In the genomic region with DNA sequence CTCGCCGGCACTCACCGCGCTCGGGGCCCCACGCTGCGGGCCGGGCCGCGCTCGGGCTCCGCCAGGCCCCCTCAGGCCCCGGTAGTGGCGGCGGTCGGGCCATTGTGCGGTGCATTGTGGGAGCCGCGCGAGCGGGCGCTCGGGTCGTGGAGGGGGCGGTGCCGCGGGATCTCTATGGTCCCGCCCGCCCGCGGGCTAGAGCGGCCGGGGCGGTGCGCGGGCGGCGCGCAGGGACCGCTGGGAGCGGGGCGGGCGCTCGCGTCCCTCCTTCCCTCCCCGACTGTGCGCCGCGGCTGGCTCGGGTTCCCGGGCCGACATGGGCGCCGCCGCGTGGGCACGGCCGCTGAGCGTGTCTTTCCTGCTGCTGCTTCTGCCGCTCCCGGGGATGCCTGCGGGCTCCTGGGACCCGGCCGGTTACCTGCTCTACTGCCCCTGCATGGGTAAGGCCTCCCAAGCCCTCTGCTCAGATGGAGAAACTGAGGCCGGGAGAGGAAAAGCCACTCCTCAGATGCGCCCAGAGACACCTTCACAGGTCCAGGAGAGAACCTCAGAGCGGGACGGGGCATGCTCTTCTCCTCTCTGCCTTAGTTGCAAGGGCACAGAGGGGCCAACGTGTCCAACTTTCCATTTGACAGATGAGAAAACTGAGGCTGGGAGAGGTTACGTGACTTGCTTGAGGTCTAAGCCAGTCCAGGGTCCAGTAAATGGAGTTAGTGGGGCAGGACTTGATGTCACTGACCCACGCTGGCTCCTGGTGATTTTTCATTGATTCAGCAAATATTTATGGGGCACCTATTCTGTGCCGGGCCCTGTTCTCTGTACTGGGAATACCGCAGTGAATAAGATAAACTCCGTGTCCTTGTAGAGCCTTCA, we compare ENCODE assay signal across 8 cellular contexts. TPM values are rescaled to one million over a fixed set of nuclear protein-coding genes. Genes with fewer than 3 reads are reported as not detected.
DNase-seq lines count a peak whose midpoint lies in the region; ATAC-seq, FAIRE-seq and TF ChIP-seq lines count a peak whose summit lies in the region.

A gene with protein sequence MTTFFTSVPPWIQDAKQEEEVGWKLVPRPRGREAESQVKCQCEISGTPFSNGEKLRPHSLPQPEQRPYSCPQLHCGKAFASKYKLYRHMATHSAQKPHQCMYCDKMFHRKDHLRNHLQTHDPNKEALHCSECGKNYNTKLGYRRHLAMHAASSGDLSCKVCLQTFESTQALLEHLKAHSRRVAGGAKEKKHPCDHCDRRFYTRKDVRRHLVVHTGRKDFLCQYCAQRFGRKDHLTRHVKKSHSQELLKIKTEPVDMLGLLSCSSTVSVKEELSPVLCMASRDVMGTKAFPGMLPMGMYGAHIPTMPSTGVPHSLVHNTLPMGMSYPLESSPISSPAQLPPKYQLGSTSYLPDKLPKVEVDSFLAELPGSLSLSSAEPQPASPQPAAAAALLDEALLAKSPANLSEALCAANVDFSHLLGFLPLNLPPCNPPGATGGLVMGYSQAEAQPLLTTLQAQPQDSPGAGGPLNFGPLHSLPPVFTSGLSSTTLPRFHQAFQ (minus strand): TSS at position 118 of the 873 bp plus-strand sequence. CDS start 5,565 bp downstream, outside the sequence.
A gene (plus strand): TSS at position 255 of the 873 bp plus-strand sequence. CDS start 62 bp downstream, at position 317.

- peak within 1 kb of the TSS; percentile 89 for H3K27ac Mint-ChIP-seq in Caco-2 (ENCODE audit: unreplicated experiment)

- H3K4ac ChIP-seq in H1 (replicated peaks; ENCODE audit: insufficient read length, low read depth, low read length): peak within 1 kb of the TSS; percentile 80

- TF ChIP-seq EP300 in H1 (IDR thresholded peaks at IDR 0.05; ENCODE audit: borderline replicate concordance in 1 of 2, low read depth in 2 of 2, low read length in 2 of 2): peak in 1 of 2 experiments; percentile 81; a peak in 1 of 3 replicates

- H2AFZ ChIP-seq in H1 (ENCODE audit: low read length): peak within 1 kb of the TSS; percentile 57

- POLR2A ChIA-PET in Caco-2 (lab: Charles Lee) (interaction anchor here (0.6 to 1.9 kb wide), 2 partner anchors 20 to 90 kb away, joined by 3 to 13 read pairs; no protein-coding TSS in a partner anchor), H1 (lab: Charles Lee; ENCODE audit: partially characterized antibody) (interaction anchor here (1.9 to 8.7 kb wide), 2 partner anchors 12 to 17 kb away, joined by 6 to 77 read pairs; no protein-coding TSS in a partner anchor)

- peak; percentile 79 to 96 for TF ChIP-seq POLR2A in H1 (IDR thresholded peaks at IDR 0.05; ENCODE audit: control extremely low read depth in 1 of 2, low read depth in 2 of 2, low read length in 2 of 2)

- peak within 1 kb of the TSS; percentile 38 for H3K56ac ChIP-seq in H1 (replicated peaks; ENCODE audit: insufficient read length, low read depth, low read length)

- no peak for FAIRE-seq in H1 (lab: Jason Lieb, UNC)

- peak within 1 kb of the TSS; percentile 22 for H4K91ac ChIP-seq in H1 (replicated peaks; ENCODE audit: insufficient read length, low read length)

- peaks cover 2 to 16% of the 10 kb centered on the region in 2 experiments for H4K20me1 ChIP-seq in H1 (replicated peaks in 1 of 2; ENCODE audit: control insufficient read depth in 1 of 2, insufficient read depth in 2 of 2, low read length in 2 of 2)

- CTCF ChIA-PET in Caco-2 (lab: Charles Lee): no interaction called here
- CTCF ChIA-PET in H1 (lab: Charles Lee; ENCODE audit: partially characterized antibody): interaction anchor here (1.2 kb wide), 1 partner anchor 15 kb away, joined by 3 read pairs; no protein-coding TSS in a partner anchor

- H3K27me3 ChIP-seq in Caco-2 (replicated peaks; ENCODE audit: control insufficient read depth, insufficient read depth, low read length) (no peaks in the 10 kb centered on the region), H1 (replicated peaks in 1 of 4; ENCODE audit: control insufficient read depth in 3 of 4, extremely low read depth in 1 of 4, insufficient read depth in 3 of 4, low read length in 3 of 4) (no peaks in the 10 kb centered on the region; a peak in 2 of 7 replicates)

- peaks cover 46% of the 10 kb centered on the region for H3K4me1 ChIP-seq in Caco-2
- peaks cover 0 to 25% (median 20%) of the 10 kb centered on the region in 4 experiments; a peak in 5 of 7 replicates for H3K4me1 ChIP-seq in H1 (replicated peaks in 1 of 4; ENCODE audit: control insufficient read depth in 3 of 4, insufficient read depth in 4 of 4, low read length in 3 of 4)
- peaks cover 22% of the 10 kb centered on the region for H3K4me1 ChIP-seq in mesodermal cell (ENCODE audit: control insufficient read depth, insufficient read depth, low read length, poor library complexity, severe bottlenecking)

- H3K79me1 ChIP-seq in H1 (ENCODE audit: low read depth, low read length): peaks cover 13% of the 10 kb centered on the region

- peak; percentile 88 for ATAC-seq in GM19467 (IDR thresholded peaks at IDR 0.05; ENCODE audit: unreplicated experiment)

- no peak within 1 kb of the TSS for H2AK5ac ChIP-seq in H1 (ENCODE audit: low read depth, low read length)

- peaks cover 19 to 64% of the 10 kb centered on the region in 2 experiments for H3K79me2 ChIP-seq in H1 (ENCODE audit: control insufficient read depth in 1 of 2, insufficient read depth in 2 of 2, low read length in 2 of 2)

- H3K9me3 ChIP-seq in Caco-2 (no peaks in the 10 kb centered on the region), H1 (ENCODE audit: insufficient read depth in 2 of 2, low read depth in 1 of 2, low read length in 1 of 2) (no peaks in the 10 kb centered on the region), mesodermal cell (ENCODE audit: control insufficient read depth, low read length) (no peaks in the 10 kb centered on the region)

- no peak within 1 kb of the TSS for H2BK12ac ChIP-seq in H1 (ENCODE audit: low read depth, low read length)

- no peaks in the 10 kb centered on the region for H3K27me3 Mint-ChIP-seq in Caco-2 (ENCODE audit: insufficient read depth, unreplicated experiment)

- H3K14ac ChIP-seq in H1 (ENCODE audit: insufficient read length): no peak within 1 kb of the TSS

- no peaks in the 10 kb centered on the region for H3K9me3 Mint-ChIP-seq in Caco-2 (ENCODE audit: unreplicated experiment)

- H3K23ac ChIP-seq in H1 (ENCODE audit: insufficient read length): no peak within 1 kb of the TSS

- TSS peak; percentile 58 for BruUV-seq in Caco-2 (replicated peaks; lab: Mats Ljungman, UMichigan)

- H3K4me3 ChIP-seq in Caco-2 (ENCODE audit: low read depth, low read length): peak within 1 kb of the TSS; percentile 72
- H3K4me3 ChIP-seq in H1 (ENCODE audit: extremely low read depth in 1 of 4, insufficient read depth in 2 of 4, low read depth in 3 of 4, low read length in 4 of 4): peak within 1 kb of the TSS; percentile 53 to 99 (median 95)
- H3K4me3 ChIP-seq in mesodermal cell (ENCODE audit: extremely low read depth, insufficient read depth, low read length, poor library complexity, severe bottlenecking): peak within 1 kb of the TSS; percentile 96

- peak within 1 kb of the TSS; percentile 78 to 100 (median 93) for H3K9ac ChIP-seq in H1 (replicated peaks in 1 of 4; ENCODE audit: extremely low read depth in 1 of 4, low read depth in 3 of 4, low read length in 3 of 4)

- 0 out of 2 replicates have a peak within 1 kb of the TSS, but pooled peaks have one; percentile 39 for H3K18ac ChIP-seq in H1 (ENCODE audit: extremely low read depth, low read length)

- H3K4me1 Mint-ChIP-seq in Caco-2 (ENCODE audit: low read depth, unreplicated experiment): peaks cover 71% of the 10 kb centered on the region

- DNase-seq in Caco-2: peak; percentile 95 to 100
- peak; percentile 99 for DNase-seq in HPDE6-E6E7 (ENCODE audit: extremely low spot score)
- peak; percentile 81 to 87 for DNase-seq in NOMO-1 (lab: John Stamatoyannopoulos, UW; ENCODE audit: unreplicated experiment in 2 of 2)
- DNase-seq in activated CD8-positive, alpha-beta memory T cell treated with anti-CD3 and anti-CD28 coated beads for 4 hours (ENCODE audit: low read depth in 2 of 2): peak; percentile 77 to 79
- peak in 1 of 2 experiments; percentile 89 for DNase-seq in H1 (ENCODE audit: low read depth in 1 of 2, low spot score in 2 of 2)
- DNase-seq in stimulated activated CD8-positive, alpha-beta memory T cell treated with anti-CD3 and anti-CD28 coated beads, Interleukin-15, amount 100 ng/mL, for 24 hours (ENCODE audit: low read depth): peak; percentile 81

- H2BK5ac ChIP-seq in H1 (ENCODE audit: low read depth, low read length): 0 out of 2 replicates have a peak within 1 kb of the TSS, but pooled peaks have one; percentile 9

- H3K27ac ChIP-seq in H1 (ENCODE audit: low read depth, low read length) (peak within 1 kb of the TSS; percentile 82), mesodermal cell (ENCODE audit: low read depth, low read length, severe bottlenecking) (peak within 1 kb of the TSS; percentile 66)

- H3K4me2 ChIP-seq in H1 (ENCODE audit: insufficient read depth in 1 of 2, low read depth in 2 of 2, low read length in 2 of 2): peak within 1 kb of the TSS; percentile 83 to 99

- H3K36me3 ChIP-seq in Caco-2 (ENCODE audit: control insufficient read depth, insufficient read depth, low read length) (0 out of 2 replicates have a peak, but pooled peaks cover 7% of the 10 kb centered on the region), H1 (ENCODE audit: control insufficient read depth in 2 of 4, insufficient read depth in 4 of 4, low read length in 3 of 4) (peaks cover 4 to 21% (median 12%) of the 10 kb centered on the region in 4 experiments; a peak in 5 of 8 replicates), mesodermal cell (ENCODE audit: control insufficient read depth, insufficient read depth, low read length) (peaks cover 43% of the 10 kb centered on the region)

- WGBS in H1 (ENCODE audit: extremely low coverage in 1 of 2, insufficient coverage in 1 of 2, insufficient read length in 1 of 2, insufficient replicate concordance in 2 of 2, low coverage in 1 of 2, low lambda C conversion rate in 2 of 2, missing lambda C conversion rate in 1 of 2), 2 experiments: 4% methylated on average over 43 of the region's 74 CpGs; no CpG with 5 or more reads in 1 of the 2 experiments
- 3 to 5% methylated on average over 35 to 49 of the region's 74 CpGs for WGBS in mesodermal cell (ENCODE audit: insufficient coverage in 2 of 2), 2 experiments

- intact Hi-C loops in Caco-2 (cut with micrococcal nuclease; ENCODE audit: unreplicated experiment): loop anchor here (1.0 to 5.0 kb wide), 4 partner anchors 20 to 149 kb away; no protein-coding TSS in a partner anchor

- TF ChIP-seq CTCF in Caco-2 (IDR thresholded peaks at IDR 0.05; ENCODE audit: insufficient read depth in 1 of 2, low read depth in 1 of 2, low read length in 1 of 2, severe bottlenecking in 1 of 2, unreplicated experiment in 1 of 2) (peak; percentile 9 to 55), H1 (IDR thresholded peaks at IDR 0.05; ENCODE audit: control extremely low read depth in 1 of 3, insufficient read depth in 1 of 3, low read depth in 1 of 3, low read length in 3 of 3) (peak in 1 of 3 experiments; percentile 12; a peak in 1 of 4 replicates)

- H3K23me2 ChIP-seq in H1 (ENCODE audit: low read depth, low read length): peaks cover 11% of the 10 kb centered on the region; the same call in 1 of the 2 replicates

- H2BK15ac ChIP-seq in H1 (ENCODE audit: low read length): no peak within 1 kb of the TSS

- H4K5ac ChIP-seq in H1 (ENCODE audit: insufficient read length, low read depth, low read length): peak within 1 kb of the TSS; percentile 31

- H3K36me3 Mint-ChIP-seq in Caco-2 (ENCODE audit: insufficient read depth, unreplicated experiment): peaks cover 86% of the 10 kb centered on the region

- H2BK120ac ChIP-seq in H1 (replicated peaks; ENCODE audit: low read depth, low read length): no peak within 1 kb of the TSS

- peak in 1 of 2 experiments; percentile 15; a peak in 2 of 4 replicates for TF ChIP-seq RAD21 in H1 (IDR thresholded peaks at IDR 0.05 in 1 of 2, conservative IDR thresholded peaks at IDR 0.05 in 1 of 2; ENCODE audit: low read depth in 2 of 2, low read length in 2 of 2)

- H4K8ac ChIP-seq in H1 (ENCODE audit: extremely low read depth, insufficient read depth, low read length): peak within 1 kb of the TSS; percentile 91

- H2BK20ac ChIP-seq in H1 (ENCODE audit: low read length): no peak within 1 kb of the TSS

- H3K4me3 Mint-ChIP-seq in Caco-2 (ENCODE audit: unreplicated experiment): peak within 1 kb of the TSS; percentile 92

RNA-seq across cellular contexts. Expression of the first gene that starts in this region (rescaled TPM):
- total RNA-seq in Caco-2 (2022): 89.6 and 96.1 TPM in 2 replicates
- 25.4 and 26.1 TPM in 2 replicates for total RNA-seq in H1 (2021; fragmentation: NEBNext Ultra II Directional; extraction: Animal tissue kit (Norgen Biotek cat#: 25700))
- polyA plus RNA-seq in H1 (2011; rRNA removed): 20.6 and 26.7 TPM in 2 replicates
- 13.6 TPM for polyA plus RNA-seq in H1 (2011; cell fraction: cytosol; rRNA removed)
- polyA plus RNA-seq in H1 (2011; cell fraction: nucleus; rRNA removed): 16.7 TPM
- 23.8 to 28.5 TPM (median 26.4 TPM) in 4 replicates for polyA plus RNA-seq in H1 (2012, experiment 1 of 2)
- 20.3 TPM for polyA plus RNA-seq in H1 (2012, experiment 2 of 2)
- 19.4 TPM for polyA plus RNA-seq in H1 (2013, experiment 1 of 2)
- 19.7 TPM for polyA plus RNA-seq in H1 (2013, experiment 2 of 2)
- 26.9 and 28.7 TPM in 2 replicates for polyA minus RNA-seq in H1 (2011; rRNA and poly(A)+ RNA removed)
- polyA minus RNA-seq in H1 (2011; cell fraction: cytosol; rRNA and poly(A)+ RNA removed): 20.6 TPM
- 18.4 TPM for polyA minus RNA-seq in H1 (2011; cell fraction: nucleus; rRNA and poly(A)+ RNA removed)
- 15.4 TPM for polyA plus RNA-seq in mesodermal cell (2013, experiment 1 of 2)
- 13.5 TPM for polyA plus RNA-seq in mesodermal cell (2013, experiment 2 of 2)

RNA-seq across cellular contexts. Expression of the second gene that starts in this region (rescaled TPM):
- total RNA-seq in Caco-2 (2022): 148 and 158 TPM in 2 replicates
- total RNA-seq in H1 (2021; fragmentation: NEBNext Ultra II Directional; extraction: Animal tissue kit (Norgen Biotek cat#: 25700)): 24.4 and 24.5 TPM in 2 replicates
- 19.4 and 23.5 TPM in 2 replicates for polyA plus RNA-seq in H1 (2011; rRNA removed)
- polyA plus RNA-seq in H1 (2011; cell fraction: cytosol; rRNA removed): 23.1 TPM
- 27.9 TPM for polyA plus RNA-seq in H1 (2011; cell fraction: nucleus; rRNA removed)
- 19.9 to 22.6 TPM (median 21.3 TPM) in 4 replicates for polyA plus RNA-seq in H1 (2012, experiment 1 of 2)
- 21.9 TPM for polyA plus RNA-seq in H1 (2012, experiment 2 of 2)
- 27.9 TPM for polyA plus RNA-seq in H1 (2013, experiment 1 of 2)
- polyA plus RNA-seq in H1 (2013, experiment 2 of 2): 31.3 TPM
- 30.4 and 33.9 TPM in 2 replicates for polyA minus RNA-seq in H1 (2011; rRNA and poly(A)+ RNA removed)
- polyA minus RNA-seq in H1 (2011; cell fraction: cytosol; rRNA and poly(A)+ RNA removed): 22.5 TPM
- polyA minus RNA-seq in H1 (2011; cell fraction: nucleus; rRNA and poly(A)+ RNA removed): 26.9 TPM
- polyA plus RNA-seq in mesodermal cell (2013, experiment 1 of 2): 29.5 TPM
- polyA plus RNA-seq in mesodermal cell (2013, experiment 2 of 2): 31.0 TPM
